In the genomic region with DNA sequence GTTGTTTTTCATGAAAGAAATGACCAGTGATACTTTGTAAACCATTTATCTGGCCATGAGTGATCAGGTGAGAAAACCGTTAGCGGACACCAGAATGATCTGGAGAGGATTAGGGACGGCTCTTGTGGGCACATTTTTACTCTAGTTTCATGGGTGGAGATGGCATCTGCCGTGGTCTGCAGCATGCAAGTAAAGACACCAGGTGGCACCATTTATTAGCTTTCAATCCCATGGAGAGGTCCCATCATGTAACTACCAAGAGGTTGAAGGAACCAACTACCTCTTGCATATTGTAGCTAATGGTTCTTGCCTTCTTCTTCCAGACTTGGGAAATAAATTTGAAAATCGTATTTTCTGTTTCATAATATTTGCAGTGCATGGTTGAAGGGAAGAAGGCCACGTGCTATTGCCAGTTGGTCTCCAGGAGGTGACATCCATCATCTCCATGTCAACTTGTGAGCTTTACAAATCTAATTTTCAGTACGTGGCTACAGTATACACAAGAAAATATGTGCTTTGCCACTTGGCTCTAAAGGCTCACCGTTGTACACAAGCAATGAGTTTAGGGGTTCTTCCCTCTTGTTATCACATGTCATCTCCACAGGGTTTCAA, we compare ENCODE assay signal across 8 cellular contexts. TPM values are rescaled to one million over a fixed set of nuclear protein-coding genes. Genes with fewer than 3 reads are reported as not detected.
DNase-seq lines count a peak whose midpoint lies in the region; ATAC-seq, FAIRE-seq and TF ChIP-seq lines count a peak whose summit lies in the region.

No MANE protein-coding gene starts in this region.

- TF ChIP-seq POLR2A in GM12892 (IDR thresholded peaks at IDR 0.05; ENCODE audit: low read depth, low read length), result no peak

- no peak overlapping the region for H2BK15ac ChIP-seq in neuronal stem cell (ENCODE audit: low read length)

- H3K4me3 ChIP-seq in PC-9 (no peak overlapping the region), fibroblast of the aortic adventitia (ENCODE audit: low read depth, low read length) (no peak overlapping the region), neuronal stem cell (ENCODE audit: low read length in 2 of 2) (peak overlapping the region in 1 of 2 donors; percentile 76), upper lobe of right lung (no peak overlapping the region)

- H3K23ac ChIP-seq in neuronal stem cell (ENCODE audit: low read depth, low read length, poor library complexity), result no peak overlapping the region

- peaks cover 8% of the 10 kb centered on the region for H3K36me3 Mint-ChIP-seq in activated T-helper 17 cell treated with anti-CD3 and anti-CD28 coated beads, Interleukin-2, amount 50 U/mL, for 72 hours (ENCODE audit: low read depth)

- no peak overlapping the region for H3K18ac ChIP-seq in neuronal stem cell (ENCODE audit: low read length)

- peaks cover 23% of the 10 kb centered on the region; the same call in 1 of the 2 replicates for H3F3A ChIP-seq in PC-9 (ENCODE audit: insufficient read depth, low read depth)

- H3K36me3 ChIP-seq in PC-9 (ENCODE audit: low read depth), result no peaks in the 10 kb centered on the region
- H3K36me3 ChIP-seq in neuronal stem cell (replicated peaks in 1 of 2; ENCODE audit: control insufficient read depth in 2 of 2, insufficient read depth in 2 of 2, low read length in 2 of 2), result peaks cover 0 to 32% of the 10 kb centered on the region in 2 donors
- H3K36me3 ChIP-seq in upper lobe of right lung, result peaks cover 6% of the 10 kb centered on the region

- H4K20me1 ChIP-seq in PC-9 (ENCODE audit: insufficient read depth), result peaks cover 4% of the 10 kb centered on the region; the same call in 1 of the 2 replicates

- in situ Hi-C loops in Caki2 (cut with HindIII; ENCODE audit: low pct_unique_long_range_greater_than_20kb, low sequenced_read_pairs), result no loop called here

- WGBS in neuronal stem cell (ENCODE audit: extremely low coverage in 2 of 2, insufficient read length in 2 of 2, insufficient replicate concordance in 1 of 2), 2 donors, result no CpG with 5 or more reads among the region's 8 CpGs

- H3K9me3 Mint-ChIP-seq in activated T-helper 17 cell treated with anti-CD3 and anti-CD28 coated beads, Interleukin-2, amount 50 U/mL, for 72 hours, result no peaks in the 10 kb centered on the region

- no TSS peak for BruUV-seq in PC-9 (replicated peaks; lab: Mats Ljungman, UMichigan)

- H3K27me3 ChIP-seq in PC-9 (ENCODE audit: insufficient read depth, low read depth), result no peaks in the 10 kb centered on the region
- no peaks in the 10 kb centered on the region for H3K27me3 ChIP-seq in neuronal stem cell (ENCODE audit: control insufficient read depth in 3 of 3, insufficient read depth in 3 of 3, low read depth in 1 of 3, low read length in 3 of 3)
- no peaks in the 10 kb centered on the region for H3K27me3 ChIP-seq in upper lobe of right lung

- peaks cover 35% of the 10 kb centered on the region for H3K4me1 Mint-ChIP-seq in activated T-helper 17 cell treated with anti-CD3 and anti-CD28 coated beads, Interleukin-2, amount 50 U/mL, for 72 hours

- no peaks in the 10 kb centered on the region for H3K27me3 Mint-ChIP-seq in activated T-helper 17 cell treated with anti-CD3 and anti-CD28 coated beads, Interleukin-2, amount 50 U/mL, for 72 hours

- H3K4me1 ChIP-seq in PC-9 (replicated peaks; ENCODE audit: insufficient read depth) (peaks cover 24% of the 10 kb centered on the region), neuronal stem cell (ENCODE audit: control insufficient read depth in 2 of 2, insufficient read depth in 1 of 2, low read depth in 1 of 2, low read length in 2 of 2) (peaks cover 6 to 12% of the 10 kb centered on the region in 2 donors), upper lobe of right lung (peaks cover 32% of the 10 kb centered on the region)

- TF ChIP-seq CTCF in PC-9 (conservative IDR thresholded peaks at IDR 0.05) (peak; percentile 61), fibroblast of the aortic adventitia (IDR thresholded peaks at IDR 0.05; ENCODE audit: insufficient read depth, low read length) (peak; percentile 77), upper lobe of right lung (IDR thresholded peaks at IDR 0.05) (peak; percentile 80)

- H3K14ac ChIP-seq in neuronal stem cell (ENCODE audit: low read length), result no peak overlapping the region

- FAIRE-seq in GM12892 (lab: Jason Lieb, UNC), result no peak

- H2BK12ac ChIP-seq in neuronal stem cell (ENCODE audit: low read length), result no peak overlapping the region

- H2BK5ac ChIP-seq in neuronal stem cell (ENCODE audit: low read length), result no peak overlapping the region

- H2AFZ ChIP-seq in PC-9 (no peak overlapping the region), neuronal stem cell (ENCODE audit: low read length) (no peak overlapping the region)

- H4K8ac ChIP-seq in neuronal stem cell (ENCODE audit: low read depth, low read length), result no peak overlapping the region

- DNase-seq in Caki2 (ENCODE audit: low read depth), result peak; percentile 46
- DNase-seq in HUDEP-2 (lab: John Stamatoyannopoulos, UW; ENCODE audit: unreplicated experiment in 76 of 76), result peak in 57 of 76 experiments; percentile 6 to 70 (median 36)
- DNase-seq in PC-9, result peak; percentile 46 to 53
- peak; percentile 83 for DNase-seq in fibroblast of the aortic adventitia (ENCODE audit: low read depth)
- DNase-seq in neuronal stem cell (ENCODE audit: low spot score), result no peak
- no peak for DNase-seq in upper lobe of right lung
- no peak for DNase-seq in GM12892 (ENCODE audit: insufficient read length)

- H3K4ac ChIP-seq in neuronal stem cell (ENCODE audit: low read length), result no peak overlapping the region

- H2BK120ac ChIP-seq in neuronal stem cell (ENCODE audit: low read depth, low read length), result no peak overlapping the region

- ATAC-seq in activated T-helper 17 cell treated with anti-CD3 and anti-CD28 coated beads, Interleukin-2, amount 50 U/mL, for 72 hours (replicated peaks), result peak; percentile 13
- peak; percentile 50 for ATAC-seq in upper lobe of right lung

- H3K9me2 ChIP-seq in PC-9 (ENCODE audit: insufficient read depth), result no peaks in the 10 kb centered on the region

- H3K27ac Mint-ChIP-seq in activated T-helper 17 cell treated with anti-CD3 and anti-CD28 coated beads, Interleukin-2, amount 50 U/mL, for 72 hours, result peak overlapping the region; percentile 77

- POLR2A ChIA-PET in PC-9 (lab: Charles Lee; ENCODE audit: unreplicated experiment), result interaction anchor here (0.7 kb wide), 1 partner anchor 759 kb away, joined by 3 read pairs; no protein-coding TSS in a partner anchor

- H3K4me2 ChIP-seq in PC-9 (peak overlapping the region; percentile 94), neuronal stem cell (ENCODE audit: insufficient read depth, low read length, poor library complexity, severe bottlenecking) (no peak overlapping the region)

- H2AK5ac ChIP-seq in neuronal stem cell (ENCODE audit: low read depth, low read length), result no peak overlapping the region

- peaks cover 19% of the 10 kb centered on the region; the same call in 1 of the 2 replicates for H3K79me2 ChIP-seq in PC-9 (ENCODE audit: low read depth)

- no peaks in the 10 kb centered on the region for H3K79me1 ChIP-seq in neuronal stem cell (ENCODE audit: low read depth, low read length)

- H3K9me3 ChIP-seq in PC-9 (ENCODE audit: insufficient read depth, low read depth) (no peaks in the 10 kb centered on the region), neuronal stem cell (replicated peaks in 1 of 2; ENCODE audit: control insufficient read depth in 2 of 2, insufficient read depth in 1 of 2, low read depth in 1 of 2, low read length in 2 of 2) (no peaks in the 10 kb centered on the region), upper lobe of right lung (no peaks in the 10 kb centered on the region)

- no peak overlapping the region for H4K91ac ChIP-seq in neuronal stem cell (ENCODE audit: low read depth, low read length, poor library complexity)

- CTCF ChIA-PET in PC-9 (lab: Charles Lee), result interaction anchor here (0.6 to 2.5 kb wide), 11 partner anchors 31 to 307 kb away, joined by 3 to 21 read pairs (median 5); a partner anchor contains a TSS

- 0 out of 2 replicates have a peak overlapping the region, but pooled peaks have one; percentile 64 for H3K27ac ChIP-seq in PC-9
- peak overlapping the region; percentile 2 for H3K27ac ChIP-seq in neuronal stem cell (replicated peaks; ENCODE audit: low read length)
- peak overlapping the region; percentile 75 for H3K27ac ChIP-seq in upper lobe of right lung

- intact Hi-C loops in PC-9 (cut with micrococcal nuclease; ENCODE audit: unreplicated experiment), result loop anchor here (1.0 to 5.0 kb wide), 2 partner anchors 131 to 359 kb away; no protein-coding TSS in a partner anchor
- intact Hi-C loops in upper lobe of right lung (cut with DNase I), result loop anchor here (5.0 kb wide), 1 partner anchor 39 kb away; no protein-coding TSS in a partner anchor

- H3K9ac ChIP-seq in neuronal stem cell (ENCODE audit: low read depth, low read length, poor library complexity), result no peak overlapping the region

- H3K4me3 Mint-ChIP-seq in activated T-helper 17 cell treated with anti-CD3 and anti-CD28 coated beads, Interleukin-2, amount 50 U/mL, for 72 hours, result peak overlapping the region; percentile 85

RNA-seq across cellular contexts. Expression of a gene that starts 1.5 kb away (rescaled TPM):
- 1.7 and 6.4 TPM in 2 replicates for total RNA-seq in Caki2 (2014; rRNA removed; shearing (Covaris generic); ENCODE audit: low replicate concordance)
- total RNA-seq in PC-9 (2021), result 17.6 and 22.9 TPM in 2 replicates
- total RNA-seq in activated T-helper 17 cell treated with anti-CD3 and anti-CD28 coated beads, Interleukin-2, amount 50 U/mL, for 72 hours, result 10 to 100 TPM; 33.7 to 45.5 TPM
- total RNA-seq in fibroblast of the aortic adventitia (ENCODE audit: low replicate concordance), result 12.7 and 20.8 TPM in 2 replicates
- 9.3 TPM for polyA plus RNA-seq in neuronal stem cell (2013, experiment 1 of 2)
- 8.2 TPM for polyA plus RNA-seq in neuronal stem cell (2013, experiment 2 of 2)
- 22.4 TPM for total RNA-seq in upper lobe of right lung
- 9.1 TPM for polyA plus RNA-seq in GM12892 (2012; ENCODE audit: missing spikeins)

RNA-seq across cellular contexts. Expression of a gene that starts 55.1 kb away (rescaled TPM):
- 2.8 TPM in 1 of 2 replicates, not detected in the other for total RNA-seq in Caki2 (2014; rRNA removed; shearing (Covaris generic); ENCODE audit: low replicate concordance)
- total RNA-seq in PC-9 (2021) (6.5 and 11.7 TPM in 2 replicates), fibroblast of the aortic adventitia (ENCODE audit: low replicate concordance) (3.1 and 6.3 TPM in 2 replicates), upper lobe of right lung (36.7 TPM)
- 10 to 100 TPM; 12.0 to 16.6 TPM for total RNA-seq in activated T-helper 17 cell treated with anti-CD3 and anti-CD28 coated beads, Interleukin-2, amount 50 U/mL, for 72 hours
- polyA plus RNA-seq in neuronal stem cell (2013, experiment 1 of 2), result 14.4 TPM
- 14.3 TPM for polyA plus RNA-seq in neuronal stem cell (2013, experiment 2 of 2)
- polyA plus RNA-seq in GM12892 (2012; ENCODE audit: missing spikeins), result 6.0 TPM

Comparison
In these comparisons a context has a peak if more than half of its experiments do, and no peak if none do; other contexts are left out.
1. DNase-seq: peak in Caki2 (single experiment), HUDEP-2 (57 of 76), PC-9 (2 of 2) and fibroblast of the aortic adventitia (single experiment); none in neuronal stem cell (single experiment), upper lobe of right lung (single experiment) and GM12892 (single experiment).
2. H3K27ac ChIP-seq: peak in every context shown above with its lines; median percentile 75 in upper lobe of right lung; 64 in PC-9; 2 in neuronal stem cell.
3. Peak in every context shown above with its lines, with median percentiles within 50 percentile points of each other: CTCF ChIP-seq.